In genomic region chr1:220733090-220733569, GRCh38 we compare ENCODE assay signal across 8 cellular contexts. TPM values are rescaled to one million over a fixed set of nuclear protein-coding genes. Genes with fewer than 3 reads are reported as not detected.
DNase-seq lines count a peak whose midpoint lies in the region; TF ChIP-seq lines count a peak whose summit lies in the region.

No MANE protein-coding gene starts in this region.

- H3K27me3 Mint-ChIP-seq in H9 (ENCODE audit: low read depth) (peaks cover 31% of the 10 kb centered on the region), glutamatergic neuron (ENCODE audit: unreplicated experiment) (no peaks in the 10 kb centered on the region)

- intact Hi-C loops in transverse colon (cut with DNase I; ENCODE audit: low total_unique reads) = no loop called here

- in situ Hi-C loops in G401 (cut with HindIII; ENCODE audit: low sequenced_read_pairs) (no loop called here), SK-MEL-5 (cut with HindIII; ENCODE audit: low pct_unique_long_range_greater_than_20kb, low sequenced_read_pairs) (loop anchor here (25.0 kb wide), 1 partner anchor 146 kb away; no protein-coding TSS in a partner anchor), transverse colon (cut with MboI; ENCODE audit: low pct_ligation_motif_present in 1 of 4, low pct_unique_long_range_greater_than_20kb in 1 of 4, low sequenced_read_pairs in 3 of 4) (loop anchor here in 1 of 4 donors (10.0 kb wide), 1 partner anchor 48 kb away; no protein-coding TSS in a partner anchor)

- no peaks in the 10 kb centered on the region for H3K79me2 ChIP-seq in H9 (ENCODE audit: insufficient read depth, low read length)
- no peaks in the 10 kb centered on the region for H3K79me2 ChIP-seq in parathyroid adenoma

- no peak overlapping the region for H3K9ac ChIP-seq in H9 (ENCODE audit: extremely low read depth, insufficient read length, low read length)
- H3K9ac ChIP-seq in parathyroid adenoma = no peak overlapping the region

- TF ChIP-seq POLR2A in transverse colon (IDR thresholded peaks at IDR 0.05) = no peak

- H3K27me3 ChIP-seq in H9 (ENCODE audit: insufficient read depth, low read length) = no peaks in the 10 kb centered on the region
- H3K27me3 ChIP-seq in parathyroid adenoma (ENCODE audit: control insufficient read depth, insufficient read depth, low read length) = no peaks in the 10 kb centered on the region
- H3K27me3 ChIP-seq in transverse colon = no peaks in the 10 kb centered on the region

- H3K23me2 ChIP-seq in H9 (ENCODE audit: insufficient read length, low read depth, low read length, poor library complexity, severe bottlenecking) = no peaks in the 10 kb centered on the region

- H3K4me1 Mint-ChIP-seq in H9 (peaks cover 2 to 3% of the 10 kb centered on the region in 2 experiments), glutamatergic neuron (ENCODE audit: low read depth, unreplicated experiment) (no peaks in the 10 kb centered on the region)

- H2BK20ac ChIP-seq in H9 (ENCODE audit: low read depth, low read length, poor library complexity, severe bottlenecking) = no peak overlapping the region

- no peak overlapping the region for H2BK120ac ChIP-seq in H9 (ENCODE audit: low read depth, low read length, poor library complexity, severe bottlenecking)

- no CpG with 5 or more reads among the region's 15 CpGs for WGBS in H9 (ENCODE audit: extremely low coverage, insufficient read length, low lambda C conversion rate)
- 1 to 5% methylated on average over 3 to 15 of the region's 15 CpGs for WGBS in transverse colon (ENCODE audit: low coverage in 1 of 2), 2 donors

- no peaks in the 10 kb centered on the region for H3K9me3 ChIP-seq in H9 (ENCODE audit: control insufficient read depth, low read depth, low read length)
- no peaks in the 10 kb centered on the region for H3K9me3 ChIP-seq in parathyroid adenoma (ENCODE audit: control insufficient read depth, low read length)
- H3K9me3 ChIP-seq in transverse colon = no peaks in the 10 kb centered on the region

- H3K4me2 ChIP-seq in H9 (ENCODE audit: insufficient read depth, insufficient read length, low read length) (no peak overlapping the region), parathyroid adenoma (ENCODE audit: low read length) (peak overlapping the region; percentile 28)

- no peak overlapping the region for H3K56ac ChIP-seq in H9 (ENCODE audit: insufficient read length, low read depth, low read length)

- H3K18ac ChIP-seq in H9 (ENCODE audit: insufficient read length, low read depth, low read length) = no peak overlapping the region

- H2AFZ ChIP-seq in H9 (ENCODE audit: low read length) (no peak overlapping the region), parathyroid adenoma (peak overlapping the region; percentile 68)

- H2BK5ac ChIP-seq in H9 (ENCODE audit: insufficient read length, low read length) = no peak overlapping the region

- no peak overlapping the region for H3K27ac ChIP-seq in H9 (ENCODE audit: insufficient read length, low read depth, low read length)
- H3K27ac ChIP-seq in parathyroid adenoma = peak overlapping the region; percentile 60
- H3K27ac ChIP-seq in transverse colon = peak overlapping the region; percentile 26 to 72 (median 54)

- no peaks in the 10 kb centered on the region; a peak in 1 of 5 replicates for H3K9me3 Mint-ChIP-seq in H9
- H3K9me3 Mint-ChIP-seq in glutamatergic neuron (ENCODE audit: unreplicated experiment) = peaks cover 3% of the 10 kb centered on the region

- H4K5ac ChIP-seq in H9 (ENCODE audit: insufficient read length, low read depth, low read length) = no peak overlapping the region

- H3K79me1 ChIP-seq in H9 (ENCODE audit: insufficient read depth, low read depth, low read length, poor library complexity, severe bottlenecking) = no peaks in the 10 kb centered on the region

- H3K36me3 Mint-ChIP-seq in H9 (ENCODE audit: insufficient read depth in 1 of 3, low read depth in 3 of 3) = no peaks in the 10 kb centered on the region; a peak in 1 of 7 replicates
- no peaks in the 10 kb centered on the region for H3K36me3 Mint-ChIP-seq in glutamatergic neuron (ENCODE audit: unreplicated experiment)

- H4K91ac ChIP-seq in H9 (ENCODE audit: insufficient read length, low read depth, low read length) = no peak overlapping the region

- H2BK12ac ChIP-seq in H9 (ENCODE audit: insufficient read length, low read depth, low read length) = no peak overlapping the region

- no peak overlapping the region for H3K23ac ChIP-seq in H9 (ENCODE audit: insufficient read length, low read depth, low read length)

- TF ChIP-seq CTCF in H9 (conservative IDR thresholded peaks at IDR 0.05) (peak; percentile 88), glutamatergic neuron (IDR thresholded peaks at IDR 0.05; ENCODE audit: partially characterized antibody, unreplicated experiment) (peak; percentile 95), parathyroid adenoma (IDR thresholded peaks at IDR 0.05) (peak; percentile 81), transverse colon (IDR thresholded peaks at IDR 0.05) (peak; percentile 82 to 93 (median 91))

- no peak overlapping the region for H2AK5ac ChIP-seq in H9 (ENCODE audit: insufficient read length, low read length)

- H3K27ac Mint-ChIP-seq in H9 = no peak overlapping the region
- H3K27ac Mint-ChIP-seq in glutamatergic neuron (ENCODE audit: unreplicated experiment) = no peak overlapping the region

- H4K8ac ChIP-seq in H9 (replicated peaks; ENCODE audit: insufficient read length, low read depth, low read length) = no peak overlapping the region

- no peak overlapping the region for H2BK15ac ChIP-seq in H9 (ENCODE audit: low read depth, low read length)

- H3K4me1 ChIP-seq in H9 (ENCODE audit: insufficient read depth, low read length) (no peaks in the 10 kb centered on the region), parathyroid adenoma (no peaks in the 10 kb centered on the region), transverse colon (peaks cover 0 to 28% (median 17%) of the 10 kb centered on the region in 4 donors)

- H3K4me3 ChIP-seq in parathyroid adenoma (ENCODE audit: low read depth, low read length) (peak overlapping the region; percentile 12), transverse colon (peak overlapping the region in 1 of 4 donors; percentile 29)

- H3K4me3 Mint-ChIP-seq in H9 = no peak overlapping the region
- H3K4me3 Mint-ChIP-seq in glutamatergic neuron (ENCODE audit: unreplicated experiment) = no peak overlapping the region

- H3K14ac ChIP-seq in H9 (ENCODE audit: insufficient read depth, low read length) = no peak overlapping the region

- H3K36me3 ChIP-seq in parathyroid adenoma (ENCODE audit: control insufficient read depth, insufficient read depth, low read length) = no peaks in the 10 kb centered on the region
- no peaks in the 10 kb centered on the region for H3K36me3 ChIP-seq in transverse colon

- peak; percentile 54 for DNase-seq in G401 (ENCODE audit: low spot score)
- peak; percentile 89 for DNase-seq in H9
- DNase-seq in M059J (ENCODE audit: low read depth) = peak; percentile 83
- DNase-seq in SK-MEL-5 (ENCODE audit: low read depth, low spot score) = peak; percentile 84
- DNase-seq in activated naive CD4-positive, alpha-beta T cell treated with Interleukin-2 at 50 U/mL for 16 hours = peak; percentile 75
- DNase-seq in glutamatergic neuron = peak; percentile 86
- peak; percentile 84 for DNase-seq in transverse colon

- H3T11ph ChIP-seq in H9 (ENCODE audit: low read length) = no peak overlapping the region

- H4K20me1 ChIP-seq in H9 (ENCODE audit: control insufficient read depth, insufficient read depth, insufficient read length) = no peaks in the 10 kb centered on the region

- no peak for TF ChIP-seq EP300 in transverse colon (IDR thresholded peaks at IDR 0.05; ENCODE audit: low read depth)

- H3K4ac ChIP-seq in H9 (ENCODE audit: low read depth, low read length) = no peak overlapping the region

RNA-seq across cellular contexts. Expression of gene MTARC2, which starts 15.0 kb away (rescaled TPM):
- not detected in 2 replicates for total RNA-seq in G401 (2014; rRNA removed; shearing (Covaris generic))
- 4.2 and 7.7 TPM in 2 replicates for total RNA-seq in H9 (2021)
- 1.1 TPM in 1 of 2 replicates, not detected in the other for total RNA-seq in M059J (2014; rRNA removed; shearing (Covaris generic))
- total RNA-seq in SK-MEL-5 (2014; rRNA removed; shearing (Covaris generic)) = 1.2 TPM in 2 replicates
- polyA plus RNA-seq in SK-MEL-5 (2015; cell fraction: cytosol; rRNA removed) = 3.9 and 5.8 TPM in 2 replicates
- 9.8 and 13.9 TPM in 2 replicates for polyA plus RNA-seq in SK-MEL-5 (2015; cell fraction: nucleus; rRNA removed)
- total RNA-seq in glutamatergic neuron (ENCODE audit: unreplicated experiment) = 3.0 TPM
- 100 to 1,000 TPM in 1 of 4 donors, 10 to 100 TPM in 3; 28.4 to 199 (median 41.7) TPM for total RNA-seq in transverse colon

RNA-seq across cellular contexts. Expression of gene C1orf115, which starts 43.0 kb away (rescaled TPM):
- total RNA-seq in G401 (2014; rRNA removed; shearing (Covaris generic)) = 0.81 and 1.4 TPM in 2 replicates
- total RNA-seq in H9 (2021) (6.0 and 7.3 TPM in 2 replicates), glutamatergic neuron (ENCODE audit: unreplicated experiment) (30.5 TPM), transverse colon (100 to 1,000 TPM in 2 of 4 donors, 10 to 100 TPM in 2; 43.2 to 153 (median 103) TPM)
- 0.02 and 0.54 TPM in 2 replicates for total RNA-seq in M059J (2014; rRNA removed; shearing (Covaris generic))
- 10.3 and 11.8 TPM in 2 replicates for total RNA-seq in SK-MEL-5 (2014; rRNA removed; shearing (Covaris generic))
- polyA plus RNA-seq in SK-MEL-5 (2015; cell fraction: cytosol; rRNA removed) = 10.6 and 13.1 TPM in 2 replicates
- 1.9 and 3.2 TPM in 2 replicates for polyA plus RNA-seq in SK-MEL-5 (2015; cell fraction: nucleus; rRNA removed)

RNA-seq across cellular contexts. Expression of gene MTARC1, which starts 53.6 kb away (rescaled TPM):
- total RNA-seq in G401 (2014; rRNA removed; shearing (Covaris generic)) = not detected in 2 replicates
- total RNA-seq in H9 (2021) (33.7 and 41.2 TPM in 2 replicates), glutamatergic neuron (ENCODE audit: unreplicated experiment) (22.0 TPM), transverse colon (10 to 100 TPM in 3 of 4 donors, 1 to 10 TPM in 1; 10.0 to 28.8 (median 16.6) TPM)
- total RNA-seq in M059J (2014; rRNA removed; shearing (Covaris generic)) = 0.59 and 1.7 TPM in 2 replicates
- total RNA-seq in SK-MEL-5 (2014; rRNA removed; shearing (Covaris generic)) = 0.61 and 1.6 TPM in 2 replicates
- polyA plus RNA-seq in SK-MEL-5 (2015; cell fraction: cytosol; rRNA removed) = 0.25 and 0.67 TPM in 2 replicates
- polyA plus RNA-seq in SK-MEL-5 (2015; cell fraction: nucleus; rRNA removed) = 0.54 TPM in 1 of 2 replicates, not detected in the other
